28 cellular contexts compared by ENCODE assay signal in the genomic region with DNA sequence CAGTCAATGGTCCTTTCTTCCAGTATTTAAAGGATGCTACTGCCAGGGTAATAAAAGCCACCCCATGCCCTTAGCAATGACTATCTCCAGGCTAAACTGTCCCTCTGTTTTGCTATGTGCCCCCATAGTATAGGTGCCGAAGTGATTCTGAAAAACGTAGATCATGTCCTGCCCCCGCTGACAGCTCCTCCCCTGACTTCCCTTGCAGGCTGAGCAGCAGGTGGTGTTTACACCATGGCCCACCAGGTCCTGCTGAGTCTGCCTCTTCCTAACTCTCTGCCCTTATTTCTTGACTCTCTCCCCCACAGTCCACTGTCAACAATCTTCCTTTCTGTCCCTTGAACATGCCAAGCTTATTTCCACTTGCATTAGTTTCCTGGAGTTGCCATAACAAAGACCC.
"Had no signal": no experiment of that assay in that cellular context is flagged by ENCODE, and none has a peak within 500 bp of the region (broad histone marks: within the 10 kb centered on the region; RNA-seq: fewer than 3 reads in every experiment).

No MANE protein-coding gene starts in this region.

- H3K27me3 Mint-ChIP-seq: activated CD4-positive, alpha-beta T cell treated with anti-CD3 and anti-CD28 coated beads, Interleukin-2, amount 10 ng/mL, durations not matched to agents 24 days and 14 days; activated T-cell treated with anti-CD3 and anti-CD28 coated beads, Interleukin-2, amount 50 U/mL, for 24 hours had no signal

- H3K27ac ChIP-seq: brain microvascular endothelial cell, cardiac muscle cell had no signal

- H3K27me3 ChIP-seq: brain microvascular endothelial cell, cardiac muscle cell had no signal

- ATAC-seq: activated CD8-positive, alpha-beta memory T cell treated with anti-CD3 and anti-CD28 coated beads, Interleukin-2, amount 10 ng/mL, durations not matched to agents 7 days and 5 days; PC-3 had no signal

- H3K4me3 ChIP-seq: cardiac muscle cell had no signal

- H3K4me3 Mint-ChIP-seq: activated B cell treated with CpG ODN at 0.5 μM for 24 hours; activated CD4-positive, alpha-beta T cell treated with anti-CD3 and anti-CD28 coated beads, Interleukin-2, amount 10 ng/mL, durations not matched to agents 24 days and 14 days; activated CD8-positive, alpha-beta memory T cell treated with anti-CD3 and anti-CD28 coated beads, Interleukin-2, amount 10 ng/mL, durations not matched to agents 7 days and 5 days; activated T-cell treated with anti-CD3 and anti-CD28 coated beads, Interleukin-2, amount 50 U/mL, for 24 hours; activated T-helper 1 cell treated with anti-CD3 and anti-CD28 coated beads, Interleukin-12 subunit alpha, Interleukin-12 subunit beta, Interleukin-2, Interleukin-4 antibody, amounts not matched to agents 30 ng/mL and 10 ng/mL and 1 ng/mL, durations not matched to agents 14 hours and 24 hours and 36 hours; IgD-negative memory B cell; T-helper 1 cell treated with Interleukin-12 subunit alpha and Interleukin-12 subunit beta and Interleukin-4 antibody, amounts not matched to agents 30 μg/mL and 1 μg/mL, for 36 hours had no signal

- H3K27ac Mint-ChIP-seq: activated B cell treated with CpG ODN at 0.5 μM for 24 hours; activated CD4-positive, alpha-beta T cell treated with anti-CD3 and anti-CD28 coated beads, Interleukin-2, amount 10 ng/mL, durations not matched to agents 24 days and 14 days; activated CD8-positive, alpha-beta memory T cell treated with anti-CD3 and anti-CD28 coated beads, Interleukin-2, amount 10 ng/mL, durations not matched to agents 7 days and 5 days; activated T-cell treated with anti-CD3 and anti-CD28 coated beads, Interleukin-2, amount 50 U/mL, for 24 hours; activated T-helper 1 cell treated with anti-CD3 and anti-CD28 coated beads, Interleukin-12 subunit alpha, Interleukin-12 subunit beta, Interleukin-2, Interleukin-4 antibody, amounts not matched to agents 30 ng/mL and 10 ng/mL and 1 ng/mL, durations not matched to agents 14 hours and 24 hours and 36 hours; T-helper 1 cell treated with Interleukin-12 subunit alpha and Interleukin-12 subunit beta and Interleukin-4 antibody, amounts not matched to agents 30 μg/mL and 1 μg/mL, for 36 hours had no signal

- H3K36me3 Mint-ChIP-seq: activated CD8-positive, alpha-beta memory T cell treated with anti-CD3 and anti-CD28 coated beads, Interleukin-2, amount 10 ng/mL, durations not matched to agents 7 days and 5 days; activated naive CD4-positive, alpha-beta T cell treated with anti-CD3 and anti-CD28 coated beads, Interleukin-2, amount 50 U/mL, for 72 hours; IgD-negative memory B cell had no signal

- H3K9me3 Mint-ChIP-seq: activated B cell treated with CpG ODN at 0.5 μM for 24 hours; activated CD4-positive, alpha-beta T cell treated with anti-CD3 and anti-CD28 coated beads, Interleukin-2, amount 10 ng/mL, durations not matched to agents 24 days and 14 days; activated T-cell treated with anti-CD3 and anti-CD28 coated beads, Interleukin-2, amount 50 U/mL, for 24 hours; activated T-helper 1 cell treated with anti-CD3 and anti-CD28 coated beads, Interleukin-12 subunit alpha, Interleukin-12 subunit beta, Interleukin-2, Interleukin-4 antibody, amounts not matched to agents 30 ng/mL and 10 ng/mL and 1 ng/mL, durations not matched to agents 14 hours and 24 hours and 36 hours; IgD-negative memory B cell; T-helper 1 cell treated with Interleukin-12 subunit alpha and Interleukin-12 subunit beta and Interleukin-4 antibody, amounts not matched to agents 30 μg/mL and 1 μg/mL, for 36 hours had no signal

- H3K4me1 Mint-ChIP-seq: activated B cell treated with CpG ODN at 0.5 μM for 24 hours; activated CD4-positive, alpha-beta T cell treated with anti-CD3 and anti-CD28 coated beads, Interleukin-2, amount 10 ng/mL, durations not matched to agents 24 days and 14 days; activated CD8-positive, alpha-beta memory T cell treated with anti-CD3 and anti-CD28 coated beads, Interleukin-2, amount 10 ng/mL, durations not matched to agents 7 days and 5 days had no signal

- DNase-seq: activated B cell treated with CpG ODN at 0.5 μM for 24 hours; activated CD4-positive, alpha-beta T cell treated with anti-CD3 and anti-CD28 coated beads for 1 hour; activated CD4-positive, alpha-beta T cell treated with anti-CD3 and anti-CD28 coated beads, Interleukin-2, amount 10 ng/mL, durations not matched to agents 24 days and 14 days; activated CD4-positive, alpha-beta T cell treated with anti-CD3 and anti-CD28 coated beads, Interleukin-2, amount 50 U/mL, for 48 hours; activated CD8-positive, alpha-beta memory T cell treated with anti-CD3 and anti-CD28 coated beads, Interleukin-2, amount 10 ng/mL, durations not matched to agents 7 days and 5 days; activated effector memory CD4-positive, alpha-beta T cell treated with anti-CD3 and anti-CD28 coated beads, Interleukin-2, amount 50 U/mL, for 16 hours; activated naive CD4-positive, alpha-beta T cell treated with Interleukin-2 at 50 U/mL for 16 hours; activated T-cell treated with anti-CD3 and anti-CD28 coated beads, Interleukin-2, amount 50 U/mL, for 24 hours; brain microvascular endothelial cell; KG1; NCI-H1048; NCI-H146; NCI-H187 treated with DMSO at 0.1 percent for 48 hours; NCI-H2107; NCI-H2171 treated with DMSO at 0.1 percent for 48 hours; NCI-H226; NCI-H526; NCI-H774; PC-3; SHP77 treated with DMSO at 0.1 percent for 48 hours; T-helper 9 cell had no signal

- H3K36me3 ChIP-seq: brain microvascular endothelial cell, cardiac muscle cell had no signal

- FAIRE-seq: astrocyte, RCC 7860 had no signal
